8 cellular contexts compared by ENCODE assay signal in genomic region chr16:9033125-9033830, GRCh38. TPM values are rescaled to one million over a fixed set of nuclear protein-coding genes. Genes with fewer than 3 reads are reported as not detected.
DNase-seq lines count a peak whose midpoint lies in the region; ATAC-seq, FAIRE-seq and TF ChIP-seq lines count a peak whose summit lies in the region.

No MANE protein-coding gene starts in this region.

- FAIRE-seq in A549 (lab: Jason Lieb, UNC) = no peak

- 81% methylated on average over 10 of the region's 11 CpGs for WGBS in A549 (ENCODE audit: missing lambda C conversion rate)

- no peaks in the 10 kb centered on the region for H3K4me1 ChIP-seq in A549
- H3K4me1 ChIP-seq in OCI-LY1 (ENCODE audit: insufficient read depth, low read length, severe bottlenecking) = no peaks in the 10 kb centered on the region
- no peaks in the 10 kb centered on the region for H3K4me1 ChIP-seq in parathyroid adenoma

- H3K4me3 ChIP-seq in A549 = no peak overlapping the region
- H3K4me3 ChIP-seq in GM06990 (replicated peaks; ENCODE audit: low read depth, low read length) = no peak overlapping the region
- no peak overlapping the region for H3K4me3 ChIP-seq in OCI-LY1 (ENCODE audit: low read depth, low read length, poor library complexity, severe bottlenecking)
- H3K4me3 ChIP-seq in parathyroid adenoma (ENCODE audit: low read depth, low read length) = no peak overlapping the region

- POLR2A ChIA-PET in A549 (lab: Yijun Ruan, JAX) = interaction anchor here (0.8 kb wide), 1 partner anchor 14 kb away, joined by 5 read pairs; no protein-coding TSS in a partner anchor

- H2AFZ ChIP-seq in OCI-LY1 (ENCODE audit: low read length) = no peak overlapping the region
- no peak overlapping the region for H2AFZ ChIP-seq in parathyroid adenoma

- CTCF ChIA-PET in A549 (lab: Yijun Ruan, JAX) = interaction anchor here (0.7 to 3.4 kb wide), 16 partner anchors 8 to 466 kb away, joined by 3 to 20 read pairs (median 4); no protein-coding TSS in a partner anchor

- peak overlapping the region in 1 of 2 experiments; percentile 14; a peak in 1 of 6 replicates for H3K27ac ChIP-seq in A549
- H3K27ac ChIP-seq in OCI-LY1 (ENCODE audit: low read depth, low read length, poor library complexity, severe bottlenecking) = no peak overlapping the region
- no peak overlapping the region for H3K27ac ChIP-seq in parathyroid adenoma

- no peaks in the 10 kb centered on the region for H4K20me1 ChIP-seq in OCI-LY1 (ENCODE audit: insufficient read depth, low read length)

- no peak for TF ChIP-seq EP300 in A549 (IDR thresholded peaks at IDR 0.05)

- DNase-seq in A549 (ENCODE audit: low read depth in 1 of 2, low spot score in 1 of 2) (peak; percentile 81 to 83), GM06990 (ENCODE audit: extremely low read depth, insufficient read length) (no peak), erythroblast (lab: John Stamatoyannopoulos, UW) (peak; percentile 25 to 59), NCI-H1436 treated with DMSO at 0.1 percent for 48 hours (lab: John Stamatoyannopoulos, UW) (no peak)

- TF ChIP-seq RAD21 in A549 (conservative IDR thresholded peaks at IDR 0.05 in 1 of 2, IDR thresholded peaks at IDR 0.05 in 1 of 2) = peak; percentile 38 to 57; a peak in 2 of 5 replicates

- no peaks in the 10 kb centered on the region for H3K9me2 ChIP-seq in OCI-LY1 (ENCODE audit: low read depth, low read length)

- no peak overlapping the region for H3K9ac ChIP-seq in OCI-LY1 (ENCODE audit: low read length)
- H3K9ac ChIP-seq in parathyroid adenoma = no peak overlapping the region

- no peaks in the 10 kb centered on the region for H3F3A ChIP-seq in OCI-LY1 (ENCODE audit: insufficient read depth, low read length)

- ATAC-seq in A549 = peak; percentile 83 to 95; a peak in 5 of 6 replicates
- ATAC-seq in HG03139 (IDR thresholded peaks at IDR 0.05; ENCODE audit: unreplicated experiment) = no peak
- no peak for ATAC-seq in GM18858 (IDR thresholded peaks at IDR 0.05; ENCODE audit: unreplicated experiment)

- no peaks in the 10 kb centered on the region for H3K9me3 ChIP-seq in A549
- no peaks in the 10 kb centered on the region for H3K9me3 ChIP-seq in OCI-LY1 (ENCODE audit: low read length)
- no peaks in the 10 kb centered on the region for H3K9me3 ChIP-seq in parathyroid adenoma (ENCODE audit: control insufficient read depth, low read length)

- H3K4me2 ChIP-seq in A549 = no peak overlapping the region
- H3K4me2 ChIP-seq in OCI-LY1 (ENCODE audit: low read length) = no peak overlapping the region
- no peak overlapping the region for H3K4me2 ChIP-seq in parathyroid adenoma (ENCODE audit: low read length)

- H3K27me3 ChIP-seq in GM06990 (replicated peaks; ENCODE audit: control insufficient read depth, insufficient read depth, low read length) (no peaks in the 10 kb centered on the region), OCI-LY1 (ENCODE audit: insufficient read depth, low read length) (peaks cover 9% of the 10 kb centered on the region; the same call in 1 of the 2 replicates), parathyroid adenoma (ENCODE audit: control insufficient read depth, insufficient read depth, low read length) (no peaks in the 10 kb centered on the region)

- no peaks in the 10 kb centered on the region for H3K79me2 ChIP-seq in OCI-LY1 (ENCODE audit: insufficient read depth, low read length)
- no peaks in the 10 kb centered on the region for H3K79me2 ChIP-seq in parathyroid adenoma

- TF ChIP-seq CTCF in A549 (IDR thresholded peaks at IDR 0.05) (peak; percentile 61), GM06990 (IDR thresholded peaks at IDR 0.05; ENCODE audit: insufficient read depth, low read length, poor library complexity, severe bottlenecking) (peak; percentile 57), OCI-LY1 (IDR thresholded peaks at IDR 0.05; ENCODE audit: low read length) (peak; percentile 50), parathyroid adenoma (IDR thresholded peaks at IDR 0.05) (peak; percentile 49)

- H3K36me3 ChIP-seq in GM06990 (ENCODE audit: control insufficient read depth, insufficient read depth, low read length) (no peaks in the 10 kb centered on the region), OCI-LY1 (ENCODE audit: insufficient read depth, low read length) (no peaks in the 10 kb centered on the region; the same call in 1 of the 2 replicates), parathyroid adenoma (ENCODE audit: control insufficient read depth, insufficient read depth, low read length) (no peaks in the 10 kb centered on the region)

- no peak for TF ChIP-seq POLR2A in A549 (IDR thresholded peaks at IDR 0.05; ENCODE audit: low read length)
- TF ChIP-seq POLR2A in erythroblast (IDR thresholded peaks at IDR 0.05; ENCODE audit: low read length) = no peak

TF ChIP-seq in A549, 52 proteins besides CTCF, POLR2A, EP300 and RAD21:
- TF ChIP-seq SMC3 (IDR thresholded peaks at IDR 0.05) = peak; percentile 61
- TF ChIP-seq CEBPB (IDR thresholded peaks at IDR 0.05) = no peak

RNA-seq across cellular contexts. Expression of gene HAPSTR1, which starts 58.2 kb away (rescaled TPM):
- polyA plus RNA-seq in A549 (2011; rRNA removed) (36.9 and 41.8 TPM in 2 replicates), A549 (2017; fragmentation: RNase III; extraction: RNeasy Plus Mini Kit Qiagen cat#74134 plus additional on column Dnase treatment) (22.4 to 24.4 TPM (median 22.9 TPM) in 3 replicates)
- polyA plus RNA-seq in A549 (2012; cell fraction: cytosol; rRNA removed) = 6.9 and 8.8 TPM in 2 replicates
- polyA plus RNA-seq in A549 (2012; cell fraction: nucleus; rRNA removed) = 5.1 and 9.1 TPM in 2 replicates
- 42.9 and 44.1 TPM in 2 replicates for polyA minus RNA-seq in A549 (2011; rRNA and poly(A)+ RNA removed)

Comparison
In these comparisons a context has a peak if more than half of its experiments do, and no peak if none do; other contexts are left out.
1. ATAC-seq: peak in A549 (2 of 2); none in HG03139 (single experiment) and GM18858 (single experiment).
2. DNase-seq: peak in A549 (2 of 2) and erythroblast (2 of 2); none in GM06990 (single experiment) and NCI-H1436 treated with DMSO at 0.1 percent for 48 hours (single experiment).
3. Peak in every context shown above with its lines, with median percentiles within 50 percentile points of each other: CTCF ChIP-seq.